In genomic region chr11:78586452-78587046, GRCh38 we compare ENCODE assay signal across 9 cellular contexts. TPM values are rescaled to one million over a fixed set of nuclear protein-coding genes. Genes with fewer than 3 reads are reported as not detected.
DNase-seq lines count a peak whose midpoint lies in the region; ATAC-seq, FAIRE-seq and TF ChIP-seq lines count a peak whose summit lies in the region.
"Had no signal": no experiment of that assay in that cellular context is flagged by ENCODE, and none has a peak within 500 bp of the region (broad histone marks: within the 10 kb centered on the region; RNA-seq: fewer than 3 reads in every experiment).

No MANE protein-coding gene starts in this region.

- peak; percentile 70 for FAIRE-seq in TTC549 (lab: Jason Lieb, UNC)

- H3K9me3 ChIP-seq in gastrocnemius medialis: peaks cover 0 to 11% (median 0%) of the 10 kb centered on the region in 3 donors

- no peaks in the 10 kb centered on the region for H3K27me3 ChIP-seq in gastrocnemius medialis

- no peak overlapping the region for H3K4me3 ChIP-seq in gastrocnemius medialis

- CTCF ChIA-PET in HEK293T (lab: Yijun Ruan, JAX): no interaction called here

- DNase-seq in CD1c-positive myeloid dendritic cell (ENCODE audit: extremely low spot score) (peak; percentile 45), HEK293T (ENCODE audit: extremely low spot score) (peak; percentile 12), left colon (no peak), gastrocnemius medialis (no peak), HK-2 (ENCODE audit: unreplicated experiment) (no peak)

- TF ChIP-seq CTCF in gastrocnemius medialis (IDR thresholded peaks at IDR 0.05 in 4 of 5, conservative IDR thresholded peaks at IDR 0.05 in 1 of 5): peak in 2 of 5 experiments; percentile 14 to 27

- no peaks in the 10 kb centered on the region for H3K4me1 ChIP-seq in gastrocnemius medialis

- intact Hi-C loops in left colon (cut with DNase I, micrococcal nuclease) (no loop called here), gastrocnemius medialis (cut with DNase I; ENCODE audit: low total_unique reads) (no loop called here)

- no peak overlapping the region for H3K27ac ChIP-seq in gastrocnemius medialis

- in situ Hi-C loops in gastrocnemius medialis (cut with MboI; ENCODE audit: low sequenced_read_pairs in 4 of 4): no loop called here

- ATAC-seq in left colon: peak; percentile 24
- no peak for ATAC-seq in HG03565 (IDR thresholded peaks at IDR 0.05; ENCODE audit: unreplicated experiment)
- no peak for ATAC-seq in GM21723 (IDR thresholded peaks at IDR 0.05; ENCODE audit: unreplicated experiment)
- no peak for ATAC-seq in gastrocnemius medialis
- ATAC-seq: esophagus mucosa had no signal

- TF ChIP-seq POLR2A in gastrocnemius medialis (IDR thresholded peaks at IDR 0.05): no peak

- POLR2A ChIA-PET in HEK293T (lab: Yijun Ruan, JAX): interaction anchor here (1.6 kb wide), 1 partner anchor 12 kb away, joined by 4 read pairs; the partner anchor contains the start of gene NARS2

- H3K36me3 ChIP-seq in gastrocnemius medialis: no peaks in the 10 kb centered on the region

TF ChIP-seq in HEK293T, 16 proteins besides CTCF, POLR2A, EP300 and RAD21:
- TF ChIP-seq HDGF (IDR thresholded peaks at IDR 0.05; ENCODE audit: borderline replicate concordance) (no peak), FOXM1 (IDR thresholded peaks at IDR 0.05; ENCODE audit: borderline replicate concordance) (no peak), TARDBP (IDR thresholded peaks at IDR 0.05) (no peak), ARNT (IDR thresholded peaks at IDR 0.05) (no peak), NFRKB (IDR thresholded peaks at IDR 0.05) (no peak), FOXA1 (IDR thresholded peaks at IDR 0.05) (no peak), CTBP1 (IDR thresholded peaks at IDR 0.05; ENCODE audit: borderline replicate concordance) (no peak), L3MBTL2 (conservative IDR thresholded peaks at IDR 0.05) (no peak), FOXK2 (IDR thresholded peaks at IDR 0.05) (no peak), BHLHE40 (IDR thresholded peaks at IDR 0.05; ENCODE audit: borderline replicate concordance) (no peak), PKNOX1 (IDR thresholded peaks at IDR 0.05) (no peak), SUZ12 (IDR thresholded peaks at IDR 0.05) (no peak), SP1 (IDR thresholded peaks at IDR 0.05) (no peak), ELF4 (IDR thresholded peaks at IDR 0.05) (no peak), ZNF384 (IDR thresholded peaks at IDR 0.05) (no peak), LEF1 (IDR thresholded peaks at IDR 0.05; ENCODE audit: borderline replicate concordance) (no peak)

RNA-seq across cellular contexts. Expression of gene NARS2, which starts 11.9 kb away (rescaled TPM):
- 10 to 100 TPM; 12.3 to 14.2 TPM for total RNA-seq in left colon
- total RNA-seq in gastrocnemius medialis: 10 to 100 TPM; 12.9 to 29.1 (median 18.7) TPM

Comparison
In these comparisons a context has a peak if more than half of its experiments do, and no peak if none do; other contexts are left out.
1. DNase-seq: peak in CD1c-positive myeloid dendritic cell (single experiment) and HEK293T (single experiment); none in left colon (0 of 2), gastrocnemius medialis (0 of 2) and HK-2 (single experiment).